Comparison of ENCODE assay signal across 15 cellular contexts in the genomic region with DNA sequence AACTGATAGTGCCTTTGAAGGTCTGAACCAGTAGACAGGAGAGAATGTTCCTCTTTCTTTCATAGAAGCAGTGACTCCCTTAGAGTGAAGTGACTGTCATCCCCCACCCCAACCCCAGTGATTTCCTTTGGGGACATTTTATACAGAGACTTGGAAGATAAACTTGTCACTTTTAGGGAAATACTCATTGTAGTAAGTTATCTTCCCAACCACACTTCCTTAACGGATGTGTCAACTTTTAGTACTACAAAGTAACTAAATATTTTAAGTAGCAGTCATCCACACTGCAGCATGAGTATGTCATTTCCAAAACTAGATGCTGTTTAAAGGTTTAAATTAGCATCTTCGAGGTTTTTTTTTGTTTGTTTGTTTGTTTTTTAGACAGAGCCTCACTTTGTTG. TPM values are rescaled to one million over a fixed set of nuclear protein-coding genes. Genes with fewer than 3 reads are reported as not detected.
A peak's percentile ranks its signal among the peaks of the same experiment; 100 is the strongest.
DNase-seq lines count a peak whose midpoint lies in the region; ATAC-seq and TF ChIP-seq lines count a peak whose summit lies in the region.
"Had no signal": no experiment of that assay in that cellular context is flagged by ENCODE, and none has a peak within 500 bp of the region (broad histone marks: within the 10 kb centered on the region; RNA-seq: fewer than 3 reads in every experiment).

No MANE protein-coding gene starts in this region.

- TF ChIP-seq CTCF in psoas muscle (IDR thresholded peaks at IDR 0.05), result no peak

- 60 to 77% (median 73%) methylated on average over 2 of the region's 2 CpGs for WGBS in psoas muscle, 3 donors

- no peaks in the 10 kb centered on the region for H3K36me3 ChIP-seq in psoas muscle (ENCODE audit: insufficient read depth in 1 of 2, low read depth in 1 of 2)
- H3K36me3 ChIP-seq: MG63, prostate gland, uterus had no signal

- no peaks in the 10 kb centered on the region for H3K27me3 Mint-ChIP-seq in activated T-cell treated with anti-CD3 and anti-CD28 coated beads, Interleukin-2, amount 50 U/mL, for 72 hours (ENCODE audit: low read depth)
- H3K27me3 Mint-ChIP-seq in activated naive CD8-positive, alpha-beta T cell treated with anti-CD3 and anti-CD28 coated beads, Interleukin-2, amount 50 U/mL, for 24 hours, result no peaks in the 10 kb centered on the region

- no peaks in the 10 kb centered on the region for H3K27me3 ChIP-seq in psoas muscle (ENCODE audit: insufficient read depth in 3 of 3, low read length in 2 of 3)
- H3K27me3 ChIP-seq: MG63, uterus had no signal

- DNase-seq in activated T-cell treated with anti-CD3 and anti-CD28 coated beads, Interleukin-2, amount 50 U/mL, for 72 hours, result no peak
- no peak for DNase-seq in activated T-cell treated with anti-CD3 and anti-CD28 coated beads, Interleukin-2, amount 50 U/mL, for 48 hours
- DNase-seq in MV-4-11 (lab: John Stamatoyannopoulos, UW) (peak; percentile 69), psoas muscle (no peak), GM19240 (ENCODE audit: insufficient read length, low spot score) (no peak), NCI-H2171 treated with DMSO at 0.1 percent for 48 hours (lab: John Stamatoyannopoulos, UW) (no peak)
- DNase-seq in activated naive CD8-positive, alpha-beta T cell treated with anti-CD3 and anti-CD28 coated beads, Interleukin-2, amount 50 U/mL, for 24 hours, result no peak
- DNase-seq: amygdala; immature natural killer cell; MG63; stimulated activated CD4-positive, alpha-beta T cell treated with anti-CD3 and anti-CD28 coated beads, Interleukin-1b, Interleukin-23, amount 100 ng/mL, for 48 hours; uterus had no signal

- H3K4me1 ChIP-seq in psoas muscle, result peaks cover 19% of the 10 kb centered on the region
- H3K4me1 ChIP-seq: prostate gland, uterus had no signal

- H3K4me3 Mint-ChIP-seq in activated T-cell treated with anti-CD3 and anti-CD28 coated beads, Interleukin-2, amount 50 U/mL, for 72 hours, result peak overlapping the region; percentile 14 to 63
- no peak overlapping the region for H3K4me3 Mint-ChIP-seq in activated naive CD8-positive, alpha-beta T cell treated with anti-CD3 and anti-CD28 coated beads, Interleukin-2, amount 50 U/mL, for 24 hours
- H3K4me3 Mint-ChIP-seq: immature natural killer cell had no signal

- H3K36me3 Mint-ChIP-seq in activated T-cell treated with anti-CD3 and anti-CD28 coated beads, Interleukin-2, amount 50 U/mL, for 72 hours (ENCODE audit: insufficient read depth in 2 of 2), result peaks cover 12 to 28% of the 10 kb centered on the region in 2 donors
- H3K36me3 Mint-ChIP-seq in activated naive CD8-positive, alpha-beta T cell treated with anti-CD3 and anti-CD28 coated beads, Interleukin-2, amount 50 U/mL, for 24 hours (ENCODE audit: low read depth), result peaks cover 65% of the 10 kb centered on the region

- peak in 1 of 2 donors; percentile 12 for ATAC-seq in activated T-cell treated with anti-CD3 and anti-CD28 coated beads, Interleukin-2, amount 50 U/mL, for 72 hours (replicated peaks in 1 of 2)
- ATAC-seq in activated naive CD8-positive, alpha-beta T cell treated with anti-CD3 and anti-CD28 coated beads, Interleukin-2, amount 50 U/mL, for 24 hours, result no peak
- ATAC-seq in psoas muscle (peak in 2 of 4 donors; percentile 34 to 56), SK-N-SH treated with all-trans-retinoic acid at 6 μM for 48 hours (no peak)

- H3K9me3 Mint-ChIP-seq in activated T-cell treated with anti-CD3 and anti-CD28 coated beads, Interleukin-2, amount 50 U/mL, for 72 hours, result peaks cover 0 to 3% of the 10 kb centered on the region in 2 donors
- H3K9me3 Mint-ChIP-seq in activated naive CD8-positive, alpha-beta T cell treated with anti-CD3 and anti-CD28 coated beads, Interleukin-2, amount 50 U/mL, for 24 hours, result peaks cover 4% of the 10 kb centered on the region
- H3K9me3 Mint-ChIP-seq: immature natural killer cell had no signal

- H3K27ac ChIP-seq in psoas muscle, result peak overlapping the region; percentile 50
- H3K27ac ChIP-seq: coronary artery, prostate gland, uterus had no signal

- H3K4me1 Mint-ChIP-seq in activated T-cell treated with anti-CD3 and anti-CD28 coated beads, Interleukin-2, amount 50 U/mL, for 72 hours (ENCODE audit: low read depth), result peaks cover 94% of the 10 kb centered on the region
- H3K4me1 Mint-ChIP-seq in activated naive CD8-positive, alpha-beta T cell treated with anti-CD3 and anti-CD28 coated beads, Interleukin-2, amount 50 U/mL, for 24 hours, result peaks cover 90% of the 10 kb centered on the region

- H3K27ac Mint-ChIP-seq in activated T-cell treated with anti-CD3 and anti-CD28 coated beads, Interleukin-2, amount 50 U/mL, for 72 hours, result peak overlapping the region; percentile 81
- H3K27ac Mint-ChIP-seq in activated naive CD8-positive, alpha-beta T cell treated with anti-CD3 and anti-CD28 coated beads, Interleukin-2, amount 50 U/mL, for 24 hours, result peak overlapping the region; percentile 80
- H3K27ac Mint-ChIP-seq: immature natural killer cell had no signal

- no peak overlapping the region for H3K4me3 ChIP-seq in psoas muscle
- H3K4me3 ChIP-seq: coronary artery, MG63, prostate gland, uterus had no signal

- H3K9me3 ChIP-seq in psoas muscle, result no peaks in the 10 kb centered on the region
- H3K9me3 ChIP-seq: MG63, prostate gland, uterus had no signal

- intact Hi-C loops in psoas muscle (cut with DNase I), result loop anchor here in 1 of 2 donors (10.0 kb wide), 1 partner anchor 56 kb away; no protein-coding TSS in a partner anchor

TF ChIP-seq in SK-N-SH treated with all-trans-retinoic acid at 6 μM for 48 hours, 23 proteins besides CTCF, POLR2A, EP300 and RAD21:
- TF ChIP-seq ARNTL (CRISPR knock-in tag; IDR thresholded peaks at IDR 0.05; ENCODE audit: borderline replicate concordance, low read depth) (no peak), SNAI2 (CRISPR knock-in tag; IDR thresholded peaks at IDR 0.05) (no peak), RARB (CRISPR knock-in tag; IDR thresholded peaks at IDR 0.05) (no peak), CSRNP3 (CRISPR knock-in tag; IDR thresholded peaks at IDR 0.05) (no peak), ISL1 (CRISPR knock-in tag; IDR thresholded peaks at IDR 0.05) (no peak), BACH2 (CRISPR knock-in tag; IDR thresholded peaks at IDR 0.05; ENCODE audit: borderline replicate concordance) (no peak)
- TF ChIP-seq, protein P1, sequence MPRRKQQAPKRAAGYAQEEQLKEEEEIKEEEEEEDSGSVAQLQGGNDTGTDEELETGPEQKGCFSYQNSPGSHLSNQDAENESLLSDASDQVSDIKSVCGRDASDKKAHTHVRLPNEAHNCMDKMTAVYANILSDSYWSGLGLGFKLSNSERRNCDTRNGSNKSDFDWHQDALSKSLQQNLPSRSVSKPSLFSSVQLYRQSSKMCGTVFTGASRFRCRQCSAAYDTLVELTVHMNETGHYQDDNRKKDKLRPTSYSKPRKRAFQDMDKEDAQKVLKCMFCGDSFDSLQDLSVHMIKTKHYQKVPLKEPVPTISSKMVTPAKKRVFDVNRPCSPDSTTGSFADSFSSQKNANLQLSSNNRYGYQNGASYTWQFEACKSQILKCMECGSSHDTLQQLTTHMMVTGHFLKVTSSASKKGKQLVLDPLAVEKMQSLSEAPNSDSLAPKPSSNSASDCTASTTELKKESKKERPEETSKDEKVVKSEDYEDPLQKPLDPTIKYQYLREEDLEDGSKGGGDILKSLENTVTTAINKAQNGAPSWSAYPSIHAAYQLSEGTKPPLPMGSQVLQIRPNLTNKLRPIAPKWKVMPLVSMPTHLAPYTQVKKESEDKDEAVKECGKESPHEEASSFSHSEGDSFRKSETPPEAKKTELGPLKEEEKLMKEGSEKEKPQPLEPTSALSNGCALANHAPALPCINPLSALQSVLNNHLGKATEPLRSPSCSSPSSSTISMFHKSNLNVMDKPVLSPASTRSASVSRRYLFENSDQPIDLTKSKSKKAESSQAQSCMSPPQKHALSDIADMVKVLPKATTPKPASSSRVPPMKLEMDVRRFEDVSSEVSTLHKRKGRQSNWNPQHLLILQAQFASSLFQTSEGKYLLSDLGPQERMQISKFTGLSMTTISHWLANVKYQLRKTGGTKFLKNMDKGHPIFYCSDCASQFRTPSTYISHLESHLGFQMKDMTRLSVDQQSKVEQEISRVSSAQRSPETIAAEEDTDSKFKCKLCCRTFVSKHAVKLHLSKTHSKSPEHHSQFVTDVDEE (CRISPR knock-in tag; IDR thresholded peaks at IDR 0.05), result no peak

RNA-seq across cellular contexts. Expression of gene LRRC8B, which starts 13.7 kb away (rescaled TPM):
- 10 to 100 TPM; 33.8 to 38.9 TPM for total RNA-seq in activated T-cell treated with anti-CD3 and anti-CD28 coated beads, Interleukin-2, amount 50 U/mL, for 72 hours
- 10 to 100 TPM; 10.3 to 21.6 (median 13.7) TPM for total RNA-seq in psoas muscle
- 1 to 10 TPM; 2.7 to 3.7 (median 3.3) TPM for polyA plus RNA-seq in psoas muscle
